15 cellular contexts compared by ENCODE assay signal in genomic region chr6:113050010-113050893, GRCh38.
DNase-seq lines count a peak whose midpoint lies in the region; ATAC-seq, FAIRE-seq and TF ChIP-seq lines count a peak whose summit lies in the region.
"Had no signal": no experiment of that assay in that cellular context is flagged by ENCODE, and none has a peak within 500 bp of the region (broad histone marks: within the 10 kb centered on the region; RNA-seq: fewer than 3 reads in every experiment).

No MANE protein-coding gene starts in this region.

- H3K9ac ChIP-seq in HUES64 (ENCODE audit: low read depth, low read length) (0 out of 2 replicates have a peak overlapping the region, but pooled peaks have one; percentile 19), keratinocyte (ENCODE audit: control insufficient read depth, extremely low read depth, insufficient read depth, low read length) (no peak overlapping the region)

- peaks cover 2% of the 10 kb centered on the region for H3K9me3 Mint-ChIP-seq in activated CD8-positive, alpha-beta memory T cell treated with anti-CD3 and anti-CD28 coated beads, Interleukin-2, amount 10 ng/mL, durations not matched to agents 7 days and 5 days (ENCODE audit: low read depth)
- H3K9me3 Mint-ChIP-seq: IgD-negative memory B cell had no signal

- no peaks in the 10 kb centered on the region for H3K9me1 ChIP-seq in keratinocyte (ENCODE audit: control insufficient read depth, extremely low read depth, insufficient read depth, low read length)

- 64% methylated on average over 5 of the region's 7 CpGs for WGBS in HUES64

- CTCF ChIA-PET in activated CD8-positive, alpha-beta memory T cell treated with anti-CD3 and anti-CD28 coated beads, Interleukin-2, amount 10 ng/mL, durations not matched to agents 7 days and 5 days (lab: Charles Lee) = no interaction called here

- no peaks in the 10 kb centered on the region for H4K20me1 ChIP-seq in keratinocyte (ENCODE audit: control insufficient read depth, extremely low read depth, insufficient read depth, low read length)

- H3K4me3 Mint-ChIP-seq in activated CD8-positive, alpha-beta memory T cell treated with anti-CD3 and anti-CD28 coated beads, Interleukin-2, amount 10 ng/mL, durations not matched to agents 7 days and 5 days = no peak overlapping the region
- H3K4me3 Mint-ChIP-seq: IgD-negative memory B cell, natural killer cell had no signal

- no peaks in the 10 kb centered on the region for H3K4me1 Mint-ChIP-seq in activated CD8-positive, alpha-beta memory T cell treated with anti-CD3 and anti-CD28 coated beads, Interleukin-2, amount 10 ng/mL, durations not matched to agents 7 days and 5 days
- H3K4me1 Mint-ChIP-seq: IgD-negative memory B cell, natural killer cell had no signal

- no peak for ATAC-seq in activated CD8-positive, alpha-beta memory T cell treated with anti-CD3 and anti-CD28 coated beads, Interleukin-2, amount 10 ng/mL, durations not matched to agents 7 days and 5 days
- ATAC-seq: natural killer cell had no signal

- H3K4me3 ChIP-seq in AG10803 (ENCODE audit: low read length) (no peak overlapping the region), HUES64 (ENCODE audit: low read length) (peak overlapping the region; percentile 7; the same call in 1 of the 2 replicates), astrocyte of the spinal cord (ENCODE audit: low read depth, low read length) (no peak overlapping the region), keratinocyte (ENCODE audit: control insufficient read depth in 2 of 3, extremely low read depth in 1 of 3, insufficient read depth in 2 of 3, low read depth in 1 of 3, low read length in 3 of 3) (no peak overlapping the region)
- H3K4me3 ChIP-seq: vagina had no signal

- peak; percentile 52 for FAIRE-seq in keratinocyte (lab: Jason Lieb, UNC)
- FAIRE-seq: islet of Langerhans had no signal

- H3K79me2 ChIP-seq in keratinocyte (ENCODE audit: control insufficient read depth, insufficient read depth, low read length) = no peaks in the 10 kb centered on the region

- peak overlapping the region; percentile 29 for H3K4me2 ChIP-seq in keratinocyte (ENCODE audit: control insufficient read depth, extremely low read depth, insufficient read depth, low read depth, low read length)

- in situ Hi-C loops in astrocyte of the spinal cord (cut with HindIII; ENCODE audit: low sequenced_read_pairs) = no loop called here

- dilution Hi-C loops in keratinocyte (cut with MboI; ENCODE audit: extremely low pct_ligation_motif_present, low sequenced_read_pairs) = no loop called here

- no peak overlapping the region for H2AFZ ChIP-seq in keratinocyte (ENCODE audit: control insufficient read depth, low read length)

- TF ChIP-seq CTCF in AG10803 (conservative IDR thresholded peaks at IDR 0.05; ENCODE audit: low read length) (no peak), astrocyte of the spinal cord (IDR thresholded peaks at IDR 0.05; ENCODE audit: low read depth, low read length) (no peak), keratinocyte (optimal IDR thresholded peaks at IDR 0.05 in 1 of 3, IDR thresholded peaks at IDR 0.05 in 1 of 3, conservative IDR thresholded peaks at IDR 0.05 in 1 of 3; ENCODE audit: extremely low read depth in 1 of 3, insufficient read depth in 2 of 3, low read length in 3 of 3) (no peak)

- H3K36me3 Mint-ChIP-seq in activated CD8-positive, alpha-beta memory T cell treated with anti-CD3 and anti-CD28 coated beads, Interleukin-2, amount 10 ng/mL, durations not matched to agents 7 days and 5 days = no peaks in the 10 kb centered on the region
- H3K36me3 Mint-ChIP-seq: IgD-negative memory B cell, natural killer cell had no signal

- H3K36me3 ChIP-seq in HUES64 (ENCODE audit: insufficient read depth, low read length) (no peaks in the 10 kb centered on the region), keratinocyte (ENCODE audit: control insufficient read depth in 2 of 2, extremely low read depth in 1 of 2, insufficient read depth in 2 of 2, low read length in 2 of 2) (no peaks in the 10 kb centered on the region)
- H3K36me3 ChIP-seq: BE2C, vagina had no signal

- peaks cover 31% of the 10 kb centered on the region for H3K4me1 ChIP-seq in HUES64 (ENCODE audit: insufficient read depth, low read length)
- peaks cover 4% of the 10 kb centered on the region for H3K4me1 ChIP-seq in keratinocyte (ENCODE audit: control insufficient read depth, extremely low read depth, insufficient read depth, low read length)
- H3K4me1 ChIP-seq: vagina had no signal

- H3K9me3 ChIP-seq in HUES64 (ENCODE audit: insufficient read depth, low read depth, low read length) (no peaks in the 10 kb centered on the region), keratinocyte (ENCODE audit: control insufficient read depth, low read depth, low read length) (no peaks in the 10 kb centered on the region)
- H3K9me3 ChIP-seq: BE2C, vagina had no signal

- peak overlapping the region; percentile 20; the same call in 1 of the 2 replicates for H3K27ac ChIP-seq in HUES64 (ENCODE audit: low read depth, low read length)
- no peak overlapping the region for H3K27ac ChIP-seq in keratinocyte (ENCODE audit: control insufficient read depth, insufficient read depth, low read length)
- H3K27ac ChIP-seq: vagina had no signal

- peak; percentile 56 for DNase-seq in AG10803 (ENCODE audit: low read depth)
- DNase-seq in astrocyte of the spinal cord (ENCODE audit: low read depth, low spot score) = peak; percentile 63
- DNase-seq in keratinocyte (ENCODE audit: low read depth, low spot score) = no peak
- no peak for DNase-seq in effector CD8-positive, alpha-beta T cell (lab: John Stamatoyannopoulos, UW)
- no peak for DNase-seq in epidermal melanocyte (ENCODE audit: insufficient read length, low spot score)
- DNase-seq in HuH-7 (ENCODE audit: low spot score) = no peak
- DNase-seq in activated CD8-positive, alpha-beta memory T cell treated with anti-CD3 and anti-CD28 coated beads, Interleukin-2, amount 10 ng/mL, durations not matched to agents 7 days and 5 days = no peak
- DNase-seq: natural killer cell, NCI-H2029 treated with DMSO at 0.1 percent for 48 hours, T1000 had no signal

- no peaks in the 10 kb centered on the region for H3K27me3 Mint-ChIP-seq in activated CD8-positive, alpha-beta memory T cell treated with anti-CD3 and anti-CD28 coated beads, Interleukin-2, amount 10 ng/mL, durations not matched to agents 7 days and 5 days
- H3K27me3 Mint-ChIP-seq: IgD-negative memory B cell had no signal

- no peaks in the 10 kb centered on the region for H3K27me3 ChIP-seq in HUES64 (ENCODE audit: insufficient read depth, low read length)
- H3K27me3 ChIP-seq in keratinocyte (ENCODE audit: control insufficient read depth, extremely low read depth, insufficient read depth, low read length) = no peaks in the 10 kb centered on the region
- H3K27me3 ChIP-seq: BE2C, vagina had no signal

- no peak overlapping the region for H3K27ac Mint-ChIP-seq in activated CD8-positive, alpha-beta memory T cell treated with anti-CD3 and anti-CD28 coated beads, Interleukin-2, amount 10 ng/mL, durations not matched to agents 7 days and 5 days
- H3K27ac Mint-ChIP-seq: IgD-negative memory B cell, natural killer cell had no signal

Comparison
In these comparisons a context has a peak if more than half of its experiments do, and no peak if none do; other contexts are left out.
1. DNase-seq: peak in AG10803 (single experiment) and astrocyte of the spinal cord (single experiment); none in keratinocyte (single experiment), effector CD8-positive, alpha-beta T cell (single experiment), epidermal melanocyte (single experiment), HuH-7 (single experiment) and activated CD8-positive, alpha-beta memory T cell treated with anti-CD3 and anti-CD28 coated beads, Interleukin-2, amount 10 ng/mL, durations not matched to agents 7 days and 5 days (single experiment).